8 cellular contexts compared by ENCODE assay signal in the genomic region with DNA sequence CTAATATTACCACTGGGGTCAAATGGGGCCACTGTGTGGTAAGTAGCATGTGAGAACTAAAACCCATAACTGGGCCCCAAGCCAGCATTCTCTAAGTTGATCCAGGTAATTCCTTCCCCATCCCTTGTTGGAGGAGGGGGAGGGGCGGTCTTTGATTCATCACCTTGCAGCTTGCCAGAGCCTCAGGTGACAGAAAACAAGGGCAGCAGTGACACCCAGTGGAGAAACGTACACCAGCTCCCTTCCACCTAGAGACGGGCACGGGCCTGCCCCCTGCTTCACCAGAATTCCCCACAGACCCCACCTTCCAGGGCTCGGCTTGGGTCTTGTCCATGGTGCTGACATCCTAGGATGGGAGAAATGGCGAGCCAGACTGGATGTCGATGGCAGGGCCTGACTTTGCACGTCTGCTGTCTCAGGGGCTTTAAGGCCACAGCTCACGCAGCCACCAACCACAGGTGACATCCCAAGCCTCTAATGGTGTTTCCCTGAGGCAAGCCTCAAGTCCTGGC.
A peak's percentile ranks its signal among the peaks of the same experiment; 100 is the strongest.
DNase-seq lines count a peak whose midpoint lies in the region; ATAC-seq and TF ChIP-seq lines count a peak whose summit lies in the region.

No MANE protein-coding gene starts in this region.

- no peak overlapping the region for H3K27ac Mint-ChIP-seq in type B pancreatic cell

- peak; percentile 69 for TF ChIP-seq CTCF in type B pancreatic cell (conservative IDR thresholded peaks at IDR 0.05)

- ATAC-seq in GM21529 (IDR thresholded peaks at IDR 0.05; ENCODE audit: unreplicated experiment) (peak; percentile 67), HG03565 (IDR thresholded peaks at IDR 0.05; ENCODE audit: unreplicated experiment) (no peak)

- in situ Hi-C loops in Caki2 (cut with HindIII; ENCODE audit: low pct_unique_long_range_greater_than_20kb, low sequenced_read_pairs), result no loop called here

- H3K9me3 Mint-ChIP-seq in type B pancreatic cell, result no peaks in the 10 kb centered on the region

- H3K27me3 Mint-ChIP-seq in type B pancreatic cell, result peaks cover 10% of the 10 kb centered on the region

- H3K4me1 Mint-ChIP-seq in type B pancreatic cell (ENCODE audit: unreplicated experiment), result no peaks in the 10 kb centered on the region

- peak; percentile 89 for DNase-seq in Caki2 (ENCODE audit: low read depth)
- peak; percentile 70 for DNase-seq in NAMALWA (ENCODE audit: low spot score)
- peak; percentile 71 for DNase-seq in SHP77 treated with DMSO at 0.1 percent for 48 hours (lab: John Stamatoyannopoulos, UW)
- DNase-seq in cerebellum (ENCODE audit: low spot score), result peak; percentile 34
- peak; percentile 66 to 86 for DNase-seq in lung microvascular endothelial cell (ENCODE audit: low read depth in 2 of 2)
- DNase-seq in type B pancreatic cell (ENCODE audit: extremely low spot score, unreplicated experiment), result peak; percentile 80

- H3K4me3 Mint-ChIP-seq in type B pancreatic cell, result no peak overlapping the region

- H3K36me3 Mint-ChIP-seq in type B pancreatic cell, result no peaks in the 10 kb centered on the region

Comparison
In these comparisons a context has a peak if more than half of its experiments do, and no peak if none do; other contexts are left out.
1. DNase-seq: peak in every context shown above with its lines; median percentile 89 in Caki2; 80 in type B pancreatic cell; 76 in lung microvascular endothelial cell; 71 in SHP77 treated with DMSO at 0.1 percent for 48 hours; 70 in NAMALWA; 34 in cerebellum.